2 cellular contexts compared by ENCODE assay signal in the genomic region with DNA sequence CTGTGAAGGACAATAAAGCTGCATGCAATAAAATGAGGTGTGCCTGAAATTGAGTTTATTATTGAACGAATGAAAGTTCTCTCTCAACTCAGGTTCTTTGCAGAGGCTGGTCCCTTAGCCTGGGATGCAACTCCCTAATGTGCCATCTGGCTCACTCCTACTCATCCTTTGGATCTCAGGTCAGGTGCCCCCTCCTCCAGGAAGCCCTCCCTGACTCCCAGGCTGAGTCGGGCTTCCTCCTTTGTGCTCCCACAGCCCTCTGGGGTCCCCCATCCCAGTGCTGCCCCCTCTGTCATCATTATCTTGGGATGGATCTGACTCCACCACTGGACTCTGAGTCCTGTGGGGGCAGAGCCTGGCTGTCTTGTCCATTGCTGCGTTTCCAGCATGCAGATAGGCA.
TF ChIP-seq lines count a peak whose summit lies in the region.

No MANE protein-coding gene starts in this region.

TF ChIP-seq in A549, 52 proteins besides CTCF, POLR2A, EP300 and RAD21:
- TF ChIP-seq RARB (CRISPR knock-in tag; IDR thresholded peaks at IDR 0.05) (no peak), MAFK (IDR thresholded peaks at IDR 0.05; ENCODE audit: partially characterized antibody) (no peak), ZFP36 (IDR thresholded peaks at IDR 0.05; ENCODE audit: borderline replicate concordance, partially characterized antibody) (peak; percentile 82)

TF ChIP-seq in K562, 482 proteins besides CTCF, POLR2A, EP300 and RAD21:
- TF ChIP-seq MYC (IDR thresholded peaks at IDR 0.05; ENCODE audit: low read depth, low read length) = no peak
- TF ChIP-seq MYC (CRISPR knock-in tag; IDR thresholded peaks at IDR 0.05; ENCODE audit: borderline replicate concordance, low read depth) = no peak
- TF ChIP-seq MCM5 (IDR thresholded peaks at IDR 0.05; ENCODE audit: low read depth) = no peak
- peak; percentile 25 for TF ChIP-seq RBM25 (IDR thresholded peaks at IDR 0.05; ENCODE audit: low read depth, low read length, severe bottlenecking)
- TF ChIP-seq RCOR1 (IDR thresholded peaks at IDR 0.05; ENCODE audit: borderline replicate concordance in 1 of 2, low read depth in 2 of 2, low read length in 2 of 2) = peak in 1 of 2 experiments; percentile 29; a peak in 1 of 4 replicates
- 0 out of 2 replicates have a peak, but pooled peaks have one; percentile 43 for TF ChIP-seq PTBP1 (IDR thresholded peaks at IDR 0.05; ENCODE audit: low read depth, low read length)
- TF ChIP-seq ZFP36 (IDR thresholded peaks at IDR 0.05; ENCODE audit: low read depth, low read length, partially characterized antibody) = peak; percentile 97
- TF ChIP-seq, protein P1, sequence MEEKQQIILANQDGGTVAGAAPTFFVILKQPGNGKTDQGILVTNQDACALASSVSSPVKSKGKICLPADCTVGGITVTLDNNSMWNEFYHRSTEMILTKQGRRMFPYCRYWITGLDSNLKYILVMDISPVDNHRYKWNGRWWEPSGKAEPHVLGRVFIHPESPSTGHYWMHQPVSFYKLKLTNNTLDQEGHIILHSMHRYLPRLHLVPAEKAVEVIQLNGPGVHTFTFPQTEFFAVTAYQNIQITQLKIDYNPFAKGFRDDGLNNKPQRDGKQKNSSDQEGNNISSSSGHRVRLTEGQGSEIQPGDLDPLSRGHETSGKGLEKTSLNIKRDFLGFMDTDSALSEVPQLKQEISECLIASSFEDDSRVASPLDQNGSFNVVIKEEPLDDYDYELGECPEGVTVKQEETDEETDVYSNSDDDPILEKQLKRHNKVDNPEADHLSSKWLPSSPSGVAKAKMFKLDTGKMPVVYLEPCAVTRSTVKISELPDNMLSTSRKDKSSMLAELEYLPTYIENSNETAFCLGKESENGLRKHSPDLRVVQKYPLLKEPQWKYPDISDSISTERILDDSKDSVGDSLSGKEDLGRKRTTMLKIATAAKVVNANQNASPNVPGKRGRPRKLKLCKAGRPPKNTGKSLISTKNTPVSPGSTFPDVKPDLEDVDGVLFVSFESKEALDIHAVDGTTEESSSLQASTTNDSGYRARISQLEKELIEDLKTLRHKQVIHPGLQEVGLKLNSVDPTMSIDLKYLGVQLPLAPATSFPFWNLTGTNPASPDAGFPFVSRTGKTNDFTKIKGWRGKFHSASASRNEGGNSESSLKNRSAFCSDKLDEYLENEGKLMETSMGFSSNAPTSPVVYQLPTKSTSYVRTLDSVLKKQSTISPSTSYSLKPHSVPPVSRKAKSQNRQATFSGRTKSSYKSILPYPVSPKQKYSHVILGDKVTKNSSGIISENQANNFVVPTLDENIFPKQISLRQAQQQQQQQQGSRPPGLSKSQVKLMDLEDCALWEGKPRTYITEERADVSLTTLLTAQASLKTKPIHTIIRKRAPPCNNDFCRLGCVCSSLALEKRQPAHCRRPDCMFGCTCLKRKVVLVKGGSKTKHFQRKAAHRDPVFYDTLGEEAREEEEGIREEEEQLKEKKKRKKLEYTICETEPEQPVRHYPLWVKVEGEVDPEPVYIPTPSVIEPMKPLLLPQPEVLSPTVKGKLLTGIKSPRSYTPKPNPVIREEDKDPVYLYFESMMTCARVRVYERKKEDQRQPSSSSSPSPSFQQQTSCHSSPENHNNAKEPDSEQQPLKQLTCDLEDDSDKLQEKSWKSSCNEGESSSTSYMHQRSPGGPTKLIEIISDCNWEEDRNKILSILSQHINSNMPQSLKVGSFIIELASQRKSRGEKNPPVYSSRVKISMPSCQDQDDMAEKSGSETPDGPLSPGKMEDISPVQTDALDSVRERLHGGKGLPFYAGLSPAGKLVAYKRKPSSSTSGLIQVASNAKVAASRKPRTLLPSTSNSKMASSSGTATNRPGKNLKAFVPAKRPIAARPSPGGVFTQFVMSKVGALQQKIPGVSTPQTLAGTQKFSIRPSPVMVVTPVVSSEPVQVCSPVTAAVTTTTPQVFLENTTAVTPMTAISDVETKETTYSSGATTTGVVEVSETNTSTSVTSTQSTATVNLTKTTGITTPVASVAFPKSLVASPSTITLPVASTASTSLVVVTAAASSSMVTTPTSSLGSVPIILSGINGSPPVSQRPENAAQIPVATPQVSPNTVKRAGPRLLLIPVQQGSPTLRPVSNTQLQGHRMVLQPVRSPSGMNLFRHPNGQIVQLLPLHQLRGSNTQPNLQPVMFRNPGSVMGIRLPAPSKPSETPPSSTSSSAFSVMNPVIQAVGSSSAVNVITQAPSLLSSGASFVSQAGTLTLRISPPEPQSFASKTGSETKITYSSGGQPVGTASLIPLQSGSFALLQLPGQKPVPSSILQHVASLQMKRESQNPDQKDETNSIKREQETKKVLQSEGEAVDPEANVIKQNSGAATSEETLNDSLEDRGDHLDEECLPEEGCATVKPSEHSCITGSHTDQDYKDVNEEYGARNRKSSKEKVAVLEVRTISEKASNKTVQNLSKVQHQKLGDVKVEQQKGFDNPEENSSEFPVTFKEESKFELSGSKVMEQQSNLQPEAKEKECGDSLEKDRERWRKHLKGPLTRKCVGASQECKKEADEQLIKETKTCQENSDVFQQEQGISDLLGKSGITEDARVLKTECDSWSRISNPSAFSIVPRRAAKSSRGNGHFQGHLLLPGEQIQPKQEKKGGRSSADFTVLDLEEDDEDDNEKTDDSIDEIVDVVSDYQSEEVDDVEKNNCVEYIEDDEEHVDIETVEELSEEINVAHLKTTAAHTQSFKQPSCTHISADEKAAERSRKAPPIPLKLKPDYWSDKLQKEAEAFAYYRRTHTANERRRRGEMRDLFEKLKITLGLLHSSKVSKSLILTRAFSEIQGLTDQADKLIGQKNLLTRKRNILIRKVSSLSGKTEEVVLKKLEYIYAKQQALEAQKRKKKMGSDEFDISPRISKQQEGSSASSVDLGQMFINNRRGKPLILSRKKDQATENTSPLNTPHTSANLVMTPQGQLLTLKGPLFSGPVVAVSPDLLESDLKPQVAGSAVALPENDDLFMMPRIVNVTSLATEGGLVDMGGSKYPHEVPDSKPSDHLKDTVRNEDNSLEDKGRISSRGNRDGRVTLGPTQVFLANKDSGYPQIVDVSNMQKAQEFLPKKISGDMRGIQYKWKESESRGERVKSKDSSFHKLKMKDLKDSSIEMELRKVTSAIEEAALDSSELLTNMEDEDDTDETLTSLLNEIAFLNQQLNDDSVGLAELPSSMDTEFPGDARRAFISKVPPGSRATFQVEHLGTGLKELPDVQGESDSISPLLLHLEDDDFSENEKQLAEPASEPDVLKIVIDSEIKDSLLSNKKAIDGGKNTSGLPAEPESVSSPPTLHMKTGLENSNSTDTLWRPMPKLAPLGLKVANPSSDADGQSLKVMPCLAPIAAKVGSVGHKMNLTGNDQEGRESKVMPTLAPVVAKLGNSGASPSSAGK (IDR thresholded peaks at IDR 0.05) = no peak
